9 cellular contexts compared by ENCODE assay signal in genomic region chr14:26917086-26917485, GRCh38.
DNase-seq lines count a peak whose midpoint lies in the region; ATAC-seq and TF ChIP-seq lines count a peak whose summit lies in the region.
"Had no signal": no experiment of that assay in that cellular context is flagged by ENCODE, and none has a peak within 500 bp of the region (broad histone marks: within the 10 kb centered on the region; RNA-seq: fewer than 3 reads in every experiment).

No MANE protein-coding gene starts in this region.

- ATAC-seq in DND-41 (ENCODE audit: insufficient read depth, low read depth) (no peak), HG02970 (IDR thresholded peaks at IDR 0.05; ENCODE audit: low FRiP score, unreplicated experiment) (no peak), HG03097 (IDR thresholded peaks at IDR 0.05; ENCODE audit: low FRiP score, unreplicated experiment) (no peak)

- no peaks in the 10 kb centered on the region for H4K20me1 ChIP-seq in DND-41 (ENCODE audit: insufficient read depth, low read length)

- no peak overlapping the region for H2AFZ ChIP-seq in DND-41 (ENCODE audit: low read depth, low read length)
- no peak overlapping the region for H2AFZ ChIP-seq in parathyroid adenoma

- H3K4me1 ChIP-seq in DND-41 (ENCODE audit: insufficient read depth, low read length) (no peaks in the 10 kb centered on the region), parathyroid adenoma (no peaks in the 10 kb centered on the region)

- H3K27ac ChIP-seq in DND-41 (ENCODE audit: low read length) (no peak overlapping the region), parathyroid adenoma (no peak overlapping the region)

- H3K79me2 ChIP-seq in DND-41 (ENCODE audit: insufficient read depth, low read length): no peaks in the 10 kb centered on the region
- H3K79me2 ChIP-seq in parathyroid adenoma: no peaks in the 10 kb centered on the region

- H3K9me3 ChIP-seq in DND-41 (ENCODE audit: insufficient read depth, low read length, severe bottlenecking): no peaks in the 10 kb centered on the region
- no peaks in the 10 kb centered on the region for H3K9me3 ChIP-seq in parathyroid adenoma (ENCODE audit: control insufficient read depth, low read length)

- H3K9ac ChIP-seq in DND-41 (ENCODE audit: low read depth, low read length): no peak overlapping the region
- no peak overlapping the region for H3K9ac ChIP-seq in parathyroid adenoma

- no peak for DNase-seq in DND-41
- DNase-seq in NCI-H69 (lab: John Stamatoyannopoulos, UW): peak; percentile 61
- peak; percentile 92 for DNase-seq in fibroblast of gingiva (ENCODE audit: low read depth)
- no peak for DNase-seq in GM10266 (ENCODE audit: extremely low spot score)
- no peak for DNase-seq in cerebellar nuclear complex (lab: John Stamatoyannopoulos, UW)
- DNase-seq: NCI-H1694 treated with DMSO at 0.1 percent for 48 hours had no signal

- H3K4me2 ChIP-seq in DND-41 (ENCODE audit: insufficient read depth, low read length) (no peak overlapping the region), parathyroid adenoma (ENCODE audit: low read length) (no peak overlapping the region)

- H3K4me3 ChIP-seq in DND-41 (ENCODE audit: low read depth in 1 of 2, low read length in 2 of 2) (no peak overlapping the region), parathyroid adenoma (ENCODE audit: low read depth, low read length) (no peak overlapping the region)

- H3K36me3 ChIP-seq in DND-41 (ENCODE audit: insufficient read depth, low read length): no peaks in the 10 kb centered on the region
- no peaks in the 10 kb centered on the region for H3K36me3 ChIP-seq in parathyroid adenoma (ENCODE audit: control insufficient read depth, insufficient read depth, low read length)

- TF ChIP-seq CTCF in DND-41 (IDR thresholded peaks at IDR 0.05; ENCODE audit: borderline replicate concordance, extremely low read depth, low read length, poor library complexity, severe bottlenecking) (peak; percentile 37), parathyroid adenoma (IDR thresholded peaks at IDR 0.05) (peak; percentile 8), GM10266 (IDR thresholded peaks at IDR 0.05; ENCODE audit: control insufficient read depth, insufficient read depth, low read depth, missing control alignments) (no peak)

- H3K27me3 ChIP-seq in DND-41 (ENCODE audit: insufficient read depth, low read length, poor library complexity) (no peaks in the 10 kb centered on the region), parathyroid adenoma (ENCODE audit: control insufficient read depth, insufficient read depth, low read length) (no peaks in the 10 kb centered on the region)

Comparison
In these comparisons a context has a peak if more than half of its experiments do, and no peak if none do; other contexts are left out.
1. DNase-seq: peak in NCI-H69 (single experiment) and fibroblast of gingiva (single experiment); none in DND-41 (single experiment), GM10266 (single experiment) and cerebellar nuclear complex (0 of 2).